5 cellular contexts compared by ENCODE assay signal in genomic region chr4:35614120-35614519, GRCh38.
"Had no signal": no experiment of that assay in that cellular context is flagged by ENCODE, and none has a peak within 500 bp of the region (broad histone marks: within the 10 kb centered on the region; RNA-seq: fewer than 3 reads in every experiment).

No MANE protein-coding gene starts in this region.

- H3K27ac ChIP-seq: HL-60 had no signal

- DNase-seq: IMR-90, KBM-7, KG1 had no signal

- H3K4me3 ChIP-seq: K562 had no signal
